In the genomic region with DNA sequence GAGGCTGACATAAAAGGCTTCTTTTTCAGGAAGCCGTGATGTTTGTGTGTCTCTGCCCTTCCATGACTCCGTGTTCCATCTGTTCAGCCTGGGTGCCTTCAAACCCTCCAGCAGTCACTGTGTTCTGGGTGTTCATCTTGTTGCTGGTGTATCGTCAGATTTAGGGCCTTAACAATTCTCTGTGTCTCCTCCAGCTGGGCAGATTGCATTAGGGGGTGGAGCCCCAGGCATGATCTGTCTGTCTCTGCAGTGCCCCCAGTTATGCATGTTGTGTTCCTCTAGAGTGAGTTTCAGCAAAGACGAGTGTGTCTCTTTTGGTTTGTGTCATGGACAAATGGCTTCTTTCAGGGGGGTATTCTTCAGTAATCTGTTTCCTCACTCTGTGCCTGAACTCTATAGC, we compare ENCODE assay signal across 1 cellular context.
TF ChIP-seq lines count a peak whose summit lies in the region.

No MANE protein-coding gene starts in this region.

TF ChIP-seq in SK-N-SH treated with all-trans-retinoic acid at 6 μM for 48 hours, 23 proteins besides CTCF, POLR2A, EP300 and RAD21 (continued from another document):
- TF ChIP-seq, protein P1, sequence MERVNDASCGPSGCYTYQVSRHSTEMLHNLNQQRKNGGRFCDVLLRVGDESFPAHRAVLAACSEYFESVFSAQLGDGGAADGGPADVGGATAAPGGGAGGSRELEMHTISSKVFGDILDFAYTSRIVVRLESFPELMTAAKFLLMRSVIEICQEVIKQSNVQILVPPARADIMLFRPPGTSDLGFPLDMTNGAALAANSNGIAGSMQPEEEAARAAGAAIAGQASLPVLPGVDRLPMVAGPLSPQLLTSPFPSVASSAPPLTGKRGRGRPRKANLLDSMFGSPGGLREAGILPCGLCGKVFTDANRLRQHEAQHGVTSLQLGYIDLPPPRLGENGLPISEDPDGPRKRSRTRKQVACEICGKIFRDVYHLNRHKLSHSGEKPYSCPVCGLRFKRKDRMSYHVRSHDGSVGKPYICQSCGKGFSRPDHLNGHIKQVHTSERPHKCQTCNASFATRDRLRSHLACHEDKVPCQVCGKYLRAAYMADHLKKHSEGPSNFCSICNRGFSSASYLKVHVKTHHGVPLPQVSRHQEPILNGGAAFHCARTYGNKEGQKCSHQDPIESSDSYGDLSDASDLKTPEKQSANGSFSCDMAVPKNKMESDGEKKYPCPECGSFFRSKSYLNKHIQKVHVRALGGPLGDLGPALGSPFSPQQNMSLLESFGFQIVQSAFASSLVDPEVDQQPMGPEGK (CRISPR knock-in tag; IDR thresholded peaks at IDR 0.05; ENCODE audit: borderline replicate concordance), result no peak
- TF ChIP-seq BACH2 (CRISPR knock-in tag; IDR thresholded peaks at IDR 0.05; ENCODE audit: borderline replicate concordance) (no peak), TCF4 (CRISPR knock-in tag; IDR thresholded peaks at IDR 0.05; ENCODE audit: borderline replicate concordance) (no peak), RARB (CRISPR knock-in tag; IDR thresholded peaks at IDR 0.05) (no peak), ZC3H10 (CRISPR knock-in tag; IDR thresholded peaks at IDR 0.05) (no peak)
TF ChIP-seq in SK-N-SH treated with all-trans-retinoic acid at 6 μM for 48 hours: peak in this region for 0.
